In the genomic region with DNA sequence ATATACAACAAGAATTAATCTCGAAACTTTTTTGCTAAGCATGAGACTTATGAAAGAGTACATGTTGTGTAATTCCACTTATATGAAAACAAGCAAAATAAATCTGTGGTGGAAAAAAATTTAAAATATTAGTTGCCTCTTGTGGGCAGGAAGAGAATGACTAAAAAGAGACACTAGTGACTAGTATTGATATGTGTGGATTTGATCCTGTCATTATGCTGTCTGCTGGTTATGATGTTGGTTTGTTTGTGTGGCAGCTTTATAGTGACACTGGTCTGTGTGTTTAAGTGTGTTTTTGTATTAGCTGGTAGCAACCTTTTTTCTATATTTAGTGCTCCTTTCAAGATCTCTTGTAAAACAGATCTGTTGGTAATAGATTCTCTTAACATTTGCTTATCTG, we compare ENCODE assay signal across 14 cellular contexts.
DNase-seq lines count a peak whose midpoint lies in the region; ATAC-seq lines count a peak whose summit lies in the region.
"Had no signal": no experiment of that assay in that cellular context is flagged by ENCODE, and none has a peak within 500 bp of the region (broad histone marks: within the 10 kb centered on the region; RNA-seq: fewer than 3 reads in every experiment).

No MANE protein-coding gene starts in this region.

- peak; percentile 32 for DNase-seq in MV-4-11 (lab: John Stamatoyannopoulos, UW)
- peak; percentile 59 for DNase-seq in amniotic epithelial cell (ENCODE audit: low read depth)
- DNase-seq in iris pigment epithelial cell (ENCODE audit: low read depth): peak; percentile 26
- no peak for DNase-seq in ecto neural progenitor cell (ENCODE audit: low spot score)
- no peak for DNase-seq in stimulated activated naive B cell treated with anti-CD40 and anti-IgM and Interleukin-4, amounts not matched to agents 10 μg/mL and 1 μg/mL and 100 μg/mL, for 72 hours
- DNase-seq in stimulated activated CD4-positive, alpha-beta T cell treated with anti-CD3 and anti-CD28 coated beads, Interleukin-15, amount 100 ng/mL, for 24 hours: no peak
- DNase-seq: Calu3; CD8-positive, alpha-beta T cell; DMS79 treated with DMSO at 0.1 percent for 48 hours; GF-D8; GOT3; H7 had no signal

- ATAC-seq in HG03097 (IDR thresholded peaks at IDR 0.05; ENCODE audit: low FRiP score, unreplicated experiment): no peak
- ATAC-seq in stimulated activated naive B cell treated with anti-CD40 and anti-IgM and Interleukin-4, amounts not matched to agents 10 μg/mL and 1 μg/mL and 100 μg/mL, for 72 hours (replicated peaks): no peak
- ATAC-seq: CD8-positive, alpha-beta T cell had no signal

- H3K9me3 Mint-ChIP-seq in stimulated activated naive B cell treated with anti-CD40 and anti-IgM and Interleukin-4, amounts not matched to agents 10 μg/mL and 1 μg/mL and 100 μg/mL, for 72 hours: peaks cover 2 to 4% of the 10 kb centered on the region in 2 donors
- H3K9me3 Mint-ChIP-seq: CD8-positive, alpha-beta T cell had no signal

- no peaks in the 10 kb centered on the region for H3K36me3 Mint-ChIP-seq in stimulated activated naive B cell treated with anti-CD40 and anti-IgM and Interleukin-4, amounts not matched to agents 10 μg/mL and 1 μg/mL and 100 μg/mL, for 72 hours
- H3K36me3 Mint-ChIP-seq: CD8-positive, alpha-beta T cell had no signal

- no peaks in the 10 kb centered on the region for H3K4me1 Mint-ChIP-seq in stimulated activated naive B cell treated with anti-CD40 and anti-IgM and Interleukin-4, amounts not matched to agents 10 μg/mL and 1 μg/mL and 100 μg/mL, for 72 hours
- H3K4me1 Mint-ChIP-seq: B cell had no signal

- no peak overlapping the region for H3K27ac Mint-ChIP-seq in stimulated activated naive B cell treated with anti-CD40 and anti-IgM and Interleukin-4, amounts not matched to agents 10 μg/mL and 1 μg/mL and 100 μg/mL, for 72 hours
- H3K27ac Mint-ChIP-seq: B cell; CD8-positive, alpha-beta T cell had no signal

- H3K4me3 Mint-ChIP-seq in stimulated activated naive B cell treated with anti-CD40 and anti-IgM and Interleukin-4, amounts not matched to agents 10 μg/mL and 1 μg/mL and 100 μg/mL, for 72 hours: no peak overlapping the region
- H3K4me3 Mint-ChIP-seq: B cell; CD8-positive, alpha-beta T cell had no signal

- H3K27me3 Mint-ChIP-seq in stimulated activated naive B cell treated with anti-CD40 and anti-IgM and Interleukin-4, amounts not matched to agents 10 μg/mL and 1 μg/mL and 100 μg/mL, for 72 hours: peaks cover 0 to 7% of the 10 kb centered on the region in 2 donors

Comparison
In these comparisons a context has a peak if more than half of its experiments do, and no peak if none do; other contexts are left out.
1. DNase-seq: peak in MV-4-11 (single experiment), amniotic epithelial cell (single experiment) and iris pigment epithelial cell (single experiment); none in ecto neural progenitor cell (single experiment), stimulated activated naive B cell treated with anti-CD40 and anti-IgM and Interleukin-4, amounts not matched to agents 10 μg/mL and 1 μg/mL and 100 μg/mL, for 72 hours (single experiment) and stimulated activated CD4-positive, alpha-beta T cell treated with anti-CD3 and anti-CD28 coated beads, Interleukin-15, amount 100 ng/mL, for 24 hours (single experiment).